1 cellular context compared by ENCODE assay signal in the genomic region with DNA sequence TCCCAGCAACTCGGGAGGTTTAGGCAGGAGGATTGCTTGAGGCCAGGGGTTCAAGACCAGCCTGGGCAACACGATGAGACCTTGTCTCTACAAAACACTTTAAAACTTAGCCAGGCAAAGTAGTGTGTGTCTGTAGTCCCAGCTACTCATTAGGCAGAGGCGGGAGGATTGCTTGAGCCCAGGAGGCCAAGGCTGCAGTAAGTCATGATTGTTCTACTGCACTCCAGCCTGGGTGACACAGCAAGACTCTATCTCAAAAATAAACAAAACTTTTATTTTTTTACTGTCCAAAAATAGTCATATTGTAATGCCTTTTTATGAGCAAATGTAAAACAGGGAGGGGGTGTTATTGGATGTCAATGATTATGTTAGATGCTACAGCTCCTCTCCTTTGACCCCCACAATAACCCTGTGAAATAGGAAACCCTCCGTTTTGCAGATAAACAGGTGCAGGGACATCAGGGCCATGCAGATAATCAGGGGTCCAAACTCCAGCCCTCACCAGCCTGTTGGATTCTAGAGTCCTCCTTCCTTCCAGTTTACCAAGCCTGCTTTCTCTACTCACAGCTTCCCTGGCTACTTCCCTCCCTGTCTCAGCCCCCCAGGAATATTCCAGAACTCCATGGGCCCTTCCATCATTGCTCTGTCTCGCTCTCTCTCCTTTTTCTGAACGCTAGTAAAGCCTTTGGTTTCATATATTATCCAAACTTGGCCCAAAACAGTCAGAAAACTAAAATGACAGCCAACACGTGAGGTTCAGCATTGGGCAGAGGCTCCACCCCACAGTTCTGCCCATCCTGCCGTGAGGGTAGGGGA.
A peak's percentile ranks its signal among the peaks of the same experiment; 100 is the strongest.
TF ChIP-seq lines count a peak whose summit lies in the region.

No MANE protein-coding gene starts in this region.

TF ChIP-seq in HepG2, 621 proteins besides CTCF, POLR2A, EP300 and RAD21 (continues in another document):
- no peak for TF ChIP-seq PPARG (CRISPR knock-in tag; conservative IDR thresholded peaks at IDR 0.05)
- TF ChIP-seq, protein P1, sequence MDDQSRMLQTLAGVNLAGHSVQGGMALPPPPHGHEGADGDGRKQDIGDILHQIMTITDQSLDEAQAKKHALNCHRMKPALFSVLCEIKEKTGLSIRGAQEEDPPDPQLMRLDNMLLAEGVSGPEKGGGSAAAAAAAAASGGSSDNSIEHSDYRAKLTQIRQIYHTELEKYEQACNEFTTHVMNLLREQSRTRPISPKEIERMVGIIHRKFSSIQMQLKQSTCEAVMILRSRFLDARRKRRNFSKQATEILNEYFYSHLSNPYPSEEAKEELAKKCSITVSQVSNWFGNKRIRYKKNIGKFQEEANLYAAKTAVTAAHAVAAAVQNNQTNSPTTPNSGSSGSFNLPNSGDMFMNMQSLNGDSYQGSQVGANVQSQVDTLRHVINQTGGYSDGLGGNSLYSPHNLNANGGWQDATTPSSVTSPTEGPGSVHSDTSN (CRISPR knock-in tag; IDR thresholded peaks at IDR 0.05; ENCODE audit: borderline replicate concordance), result no peak
- peak; percentile 93 for TF ChIP-seq SIX4 (CRISPR knock-in tag; IDR thresholded peaks at IDR 0.05)
- TF ChIP-seq BHLHE40 (IDR thresholded peaks at IDR 0.05; ENCODE audit: low read length), result no peak
- peak; percentile 26; the same call in 1 of the 2 replicates for TF ChIP-seq SALL1 (CRISPR knock-in tag; IDR thresholded peaks at IDR 0.05)
- TF ChIP-seq FOXM1 (CRISPR knock-in tag; IDR thresholded peaks at IDR 0.05), result no peak
- peak; percentile 77 for TF ChIP-seq HNF4A (CRISPR knock-in tag; IDR thresholded peaks at IDR 0.05)
- TF ChIP-seq ZBTB7B (CRISPR knock-in tag; IDR thresholded peaks at IDR 0.05), result 0 out of 2 replicates have a peak, but pooled peaks have one; percentile 25
- no peak for TF ChIP-seq ZSCAN25 (CRISPR knock-in tag; IDR thresholded peaks at IDR 0.05)
- TF ChIP-seq, protein P2, sequence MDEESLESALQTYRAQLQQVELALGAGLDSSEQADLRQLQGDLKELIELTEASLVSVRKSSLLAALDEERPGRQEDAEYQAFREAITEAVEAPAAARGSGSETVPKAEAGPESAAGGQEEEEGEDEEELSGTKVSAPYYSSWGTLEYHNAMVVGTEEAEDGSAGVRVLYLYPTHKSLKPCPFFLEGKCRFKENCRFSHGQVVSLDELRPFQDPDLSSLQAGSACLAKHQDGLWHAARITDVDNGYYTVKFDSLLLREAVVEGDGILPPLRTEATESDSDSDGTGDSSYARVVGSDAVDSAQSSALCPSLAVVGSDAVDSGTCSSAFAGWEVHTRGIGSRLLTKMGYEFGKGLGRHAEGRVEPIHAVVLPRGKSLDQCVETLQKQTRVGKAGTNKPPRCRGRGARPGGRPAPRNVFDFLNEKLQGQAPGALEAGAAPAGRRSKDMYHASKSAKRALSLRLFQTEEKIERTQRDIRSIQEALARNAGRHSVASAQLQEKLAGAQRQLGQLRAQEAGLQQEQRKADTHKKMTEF (CRISPR knock-in tag; IDR thresholded peaks at IDR 0.05), result no peak
- TF ChIP-seq SOX13 (IDR thresholded peaks at IDR 0.05), result no peak
- 0 out of 4 replicates have a peak, but pooled peaks of 1 of the 2 experiments have one; percentile 13 for TF ChIP-seq SOX13 (CRISPR knock-in tag; conservative IDR thresholded peaks at IDR 0.05 in 1 of 2, IDR thresholded peaks at IDR 0.05 in 1 of 2)
- TF ChIP-seq, protein P3, sequence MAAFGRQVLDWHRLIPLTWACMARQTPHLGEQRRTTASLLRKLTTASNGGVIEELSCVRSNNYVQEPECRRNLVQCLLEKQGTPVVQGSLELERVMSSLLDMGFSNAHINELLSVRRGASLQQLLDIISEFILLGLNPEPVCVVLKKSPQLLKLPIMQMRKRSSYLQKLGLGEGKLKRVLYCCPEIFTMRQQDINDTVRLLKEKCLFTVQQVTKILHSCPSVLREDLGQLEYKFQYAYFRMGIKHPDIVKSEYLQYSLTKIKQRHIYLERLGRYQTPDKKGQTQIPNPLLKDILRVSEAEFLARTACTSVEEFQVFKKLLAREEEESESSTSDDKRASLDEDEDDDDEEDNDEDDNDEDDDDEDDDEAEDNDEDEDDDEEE (CRISPR knock-in tag; IDR thresholded peaks at IDR 0.05), result 0 out of 2 replicates have a peak, but pooled peaks have one; percentile 51
- TF ChIP-seq GATA4 (IDR thresholded peaks at IDR 0.05; ENCODE audit: borderline replicate concordance, low read depth), result no peak
- TF ChIP-seq PHF5A (CRISPR knock-in tag; IDR thresholded peaks at IDR 0.05; ENCODE audit: low read depth, unreplicated experiment), result no peak
- TF ChIP-seq ZNF263 (CRISPR knock-in tag; IDR thresholded peaks at IDR 0.05), result no peak; the same call in 1 of the 2 replicates
- no peak for TF ChIP-seq FUBP1 (CRISPR knock-in tag; IDR thresholded peaks at IDR 0.05; ENCODE audit: borderline replicate concordance)
- TF ChIP-seq ZNF672 (CRISPR knock-in tag; IDR thresholded peaks at IDR 0.05), result no peak
- TF ChIP-seq, protein P4, sequence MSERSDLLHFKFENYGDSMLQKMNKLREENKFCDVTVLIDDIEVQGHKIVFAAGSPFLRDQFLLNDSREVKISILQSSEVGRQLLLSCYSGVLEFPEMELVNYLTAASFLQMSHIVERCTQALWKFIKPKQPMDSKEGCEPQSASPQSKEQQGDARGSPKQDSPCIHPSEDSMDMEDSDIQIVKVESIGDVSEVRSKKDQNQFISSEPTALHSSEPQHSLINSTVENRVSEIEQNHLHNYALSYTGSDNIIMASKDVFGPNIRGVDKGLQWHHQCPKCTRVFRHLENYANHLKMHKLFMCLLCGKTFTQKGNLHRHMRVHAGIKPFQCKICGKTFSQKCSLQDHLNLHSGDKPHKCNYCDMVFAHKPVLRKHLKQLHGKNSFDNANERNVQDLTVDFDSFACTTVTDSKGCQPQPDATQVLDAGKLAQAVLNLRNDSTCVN (CRISPR knock-in tag; IDR thresholded peaks at IDR 0.05; ENCODE audit: borderline replicate concordance), result no peak
- TF ChIP-seq ZNF776 (CRISPR knock-in tag; IDR thresholded peaks at IDR 0.05), result no peak
- peak in 1 of 2 experiments; percentile 22; a peak in 1 of 4 replicates for TF ChIP-seq NR2F1 (CRISPR knock-in tag; IDR thresholded peaks at IDR 0.05)
- no peak for TF ChIP-seq TP53 (CRISPR knock-in tag; conservative IDR thresholded peaks at IDR 0.05)
- TF ChIP-seq, protein P5, sequence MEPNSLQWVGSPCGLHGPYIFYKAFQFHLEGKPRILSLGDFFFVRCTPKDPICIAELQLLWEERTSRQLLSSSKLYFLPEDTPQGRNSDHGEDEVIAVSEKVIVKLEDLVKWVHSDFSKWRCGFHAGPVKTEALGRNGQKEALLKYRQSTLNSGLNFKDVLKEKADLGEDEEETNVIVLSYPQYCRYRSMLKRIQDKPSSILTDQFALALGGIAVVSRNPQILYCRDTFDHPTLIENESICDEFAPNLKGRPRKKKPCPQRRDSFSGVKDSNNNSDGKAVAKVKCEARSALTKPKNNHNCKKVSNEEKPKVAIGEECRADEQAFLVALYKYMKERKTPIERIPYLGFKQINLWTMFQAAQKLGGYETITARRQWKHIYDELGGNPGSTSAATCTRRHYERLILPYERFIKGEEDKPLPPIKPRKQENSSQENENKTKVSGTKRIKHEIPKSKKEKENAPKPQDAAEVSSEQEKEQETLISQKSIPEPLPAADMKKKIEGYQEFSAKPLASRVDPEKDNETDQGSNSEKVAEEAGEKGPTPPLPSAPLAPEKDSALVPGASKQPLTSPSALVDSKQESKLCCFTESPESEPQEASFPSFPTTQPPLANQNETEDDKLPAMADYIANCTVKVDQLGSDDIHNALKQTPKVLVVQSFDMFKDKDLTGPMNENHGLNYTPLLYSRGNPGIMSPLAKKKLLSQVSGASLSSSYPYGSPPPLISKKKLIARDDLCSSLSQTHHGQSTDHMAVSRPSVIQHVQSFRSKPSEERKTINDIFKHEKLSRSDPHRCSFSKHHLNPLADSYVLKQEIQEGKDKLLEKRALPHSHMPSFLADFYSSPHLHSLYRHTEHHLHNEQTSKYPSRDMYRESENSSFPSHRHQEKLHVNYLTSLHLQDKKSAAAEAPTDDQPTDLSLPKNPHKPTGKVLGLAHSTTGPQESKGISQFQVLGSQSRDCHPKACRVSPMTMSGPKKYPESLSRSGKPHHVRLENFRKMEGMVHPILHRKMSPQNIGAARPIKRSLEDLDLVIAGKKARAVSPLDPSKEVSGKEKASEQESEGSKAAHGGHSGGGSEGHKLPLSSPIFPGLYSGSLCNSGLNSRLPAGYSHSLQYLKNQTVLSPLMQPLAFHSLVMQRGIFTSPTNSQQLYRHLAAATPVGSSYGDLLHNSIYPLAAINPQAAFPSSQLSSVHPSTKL (CRISPR knock-in tag; IDR thresholded peaks at IDR 0.05), result peak; percentile 27; the same call in 1 of the 2 replicates
- TF ChIP-seq SKI (IDR thresholded peaks at IDR 0.05; ENCODE audit: partially characterized antibody), result no peak
- TF ChIP-seq KDM6A (CRISPR knock-in tag; IDR thresholded peaks at IDR 0.05; ENCODE audit: low read depth), result 0 out of 2 replicates have a peak, but pooled peaks have one; percentile 22
- no peak for TF ChIP-seq ZNF781 (CRISPR knock-in tag; IDR thresholded peaks at IDR 0.05; ENCODE audit: borderline replicate concordance, not compliant biosample characterization)
- no peak for TF ChIP-seq ZFP37 (CRISPR knock-in tag; IDR thresholded peaks at IDR 0.05; ENCODE audit: borderline replicate concordance)
- no peak for TF ChIP-seq GMEB2 (CRISPR knock-in tag; IDR thresholded peaks at IDR 0.05; ENCODE audit: low read depth)
- TF ChIP-seq RFX5 (IDR thresholded peaks at IDR 0.05; ENCODE audit: low read depth, low read length), result no peak
- TF ChIP-seq ZNF326 (CRISPR knock-in tag; IDR thresholded peaks at IDR 0.05; ENCODE audit: borderline replicate concordance), result no peak
- peak; percentile 59; the same call in 1 of the 2 replicates for TF ChIP-seq ZNF709 (CRISPR knock-in tag; IDR thresholded peaks at IDR 0.05)
- 0 out of 2 replicates have a peak, but pooled peaks have one; percentile 11 for TF ChIP-seq SAP130 (CRISPR knock-in tag; IDR thresholded peaks at IDR 0.05; ENCODE audit: low read depth)
- no peak for TF ChIP-seq MAX (IDR thresholded peaks at IDR 0.05)
- TF ChIP-seq ASH2L (IDR thresholded peaks at IDR 0.05; ENCODE audit: insufficient read length, low read depth, low read length), result peak; percentile 56
- TF ChIP-seq ISX (CRISPR knock-in tag; conservative IDR thresholded peaks at IDR 0.05), result no peak
- no peak for TF ChIP-seq ZBTB14 (CRISPR knock-in tag; IDR thresholded peaks at IDR 0.05)
- TF ChIP-seq FOXO1 (CRISPR knock-in tag; IDR thresholded peaks at IDR 0.05), result peak; percentile 74
- no peak for TF ChIP-seq ZHX1 (CRISPR knock-in tag; IDR thresholded peaks at IDR 0.05; ENCODE audit: low read depth)
